8 cellular contexts compared by ENCODE assay signal in the genomic region with DNA sequence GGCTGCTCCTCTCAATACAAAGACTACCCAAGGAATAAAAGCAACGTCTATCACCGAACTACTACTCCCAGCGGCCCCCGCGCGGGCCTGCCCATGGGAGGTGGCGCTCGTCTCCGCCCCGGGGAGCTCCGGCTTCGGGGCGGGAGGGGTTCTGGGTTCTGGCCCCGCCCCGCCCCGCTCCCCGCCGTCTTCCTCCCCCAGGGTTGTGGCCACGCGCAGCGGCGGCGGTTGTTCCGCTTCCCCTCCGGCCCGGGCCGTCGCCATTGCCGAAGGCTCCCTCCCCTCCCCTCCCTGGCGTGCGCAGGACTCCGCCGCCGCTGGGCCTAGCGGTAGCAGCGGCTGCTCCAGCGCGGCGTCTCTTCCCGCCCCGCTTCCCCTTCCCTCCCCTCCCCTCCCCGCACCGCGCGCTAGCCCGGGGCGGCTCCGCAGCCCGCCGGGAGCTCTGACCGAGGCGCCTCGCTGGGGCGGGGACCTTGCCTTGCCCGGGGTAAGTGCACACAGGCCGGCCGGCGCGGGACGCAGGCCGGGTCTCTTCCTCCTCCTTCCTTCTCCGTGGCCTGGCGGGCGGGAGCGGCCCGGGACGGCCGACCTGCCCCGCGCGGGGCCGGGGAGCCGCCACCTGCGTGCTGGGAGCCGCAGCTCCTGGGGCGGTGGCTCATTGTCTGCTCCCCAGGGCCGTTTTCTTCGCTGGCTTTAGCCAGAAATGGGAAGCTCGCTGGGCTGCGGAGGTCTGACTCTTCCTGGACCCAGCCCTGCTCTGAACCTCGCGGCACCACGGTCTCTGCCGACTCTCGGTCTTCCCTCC. TPM values are rescaled to one million over a fixed set of nuclear protein-coding genes. Genes with fewer than 3 reads are reported as not detected.
DNase-seq lines count a peak whose midpoint lies in the region; ATAC-seq and TF ChIP-seq lines count a peak whose summit lies in the region.

A gene (plus strand): TSS at position 187 of the 805 bp plus-strand sequence. CDS start 42,790 bp downstream, outside the sequence.

- H3K9ac ChIP-seq in PC-3 (ENCODE audit: low read length): peak within 1 kb of the TSS; percentile 95

- H3K79me2 ChIP-seq in PC-3 (ENCODE audit: low read length): peaks cover 52% of the 10 kb centered on the region

- H3F3A ChIP-seq in PC-3 (ENCODE audit: low read length, unreplicated experiment): no peaks in the 10 kb centered on the region

- H2AFZ ChIP-seq in PC-3 (ENCODE audit: low read length): peak within 1 kb of the TSS; percentile 77

- H3K9me2 ChIP-seq in PC-3 (replicated peaks; ENCODE audit: low read length): no peaks in the 10 kb centered on the region

- H3K4me2 ChIP-seq in PC-3 (ENCODE audit: low read length): peak within 1 kb of the TSS; percentile 81

- peak; percentile 85 for ATAC-seq in GM21576 (IDR thresholded peaks at IDR 0.05; ENCODE audit: unreplicated experiment)
- peak; percentile 86 for ATAC-seq in PC-3

- CTCF ChIA-PET in PC-3 (lab: Charles Lee): interaction anchor here (0.6 kb wide), 1 partner anchor 53 kb away, joined by 11 read pairs; no protein-coding TSS in a partner anchor

- H4K20me1 ChIP-seq in PC-3 (ENCODE audit: low read length): peaks cover 30% of the 10 kb centered on the region

- no TSS peak for BruUV-seq in PC-3 (replicated peaks; lab: Mats Ljungman, UMichigan)

- peaks cover 18% of the 10 kb centered on the region for H3K4me1 ChIP-seq in PC-3 (ENCODE audit: insufficient read depth, low read length)

- no peak for TF ChIP-seq CTCF in PC-3 (conservative IDR thresholded peaks at IDR 0.05; ENCODE audit: low read depth, low read length)

- in situ Hi-C loops in KBM-7 (cut with MboI; ENCODE audit: low pct_unique_long_range_greater_than_20kb, low sequenced_read_pairs): no loop called here

- peak within 1 kb of the TSS; percentile 99 for H3K4me3 ChIP-seq in PC-3 (ENCODE audit: low read length)

- no peaks in the 10 kb centered on the region for H3K27me3 ChIP-seq in PC-3 (ENCODE audit: low read length)

- POLR2A ChIA-PET in PC-3 (lab: Charles Lee; ENCODE audit: unreplicated experiment): interaction anchor here (0.5 to 1.0 kb wide), 8 partner anchors 27 to 1217 kb away, joined by 3 to 23 read pairs (median 6); a partner anchor contains a TSS

- DNase-seq in DMS 273 (lab: John Stamatoyannopoulos, UW; ENCODE audit: unreplicated experiment) (peak; percentile 98), KBM-7 (peak; percentile 88), PC-3 (peak; percentile 91), activated T-cell treated with anti-CD3 and anti-CD28 coated beads for 4 hours (peak; percentile 86), epidermal melanocyte (ENCODE audit: insufficient read length, low spot score) (peak; percentile 78), midbrain (lab: John Stamatoyannopoulos, UW) (peak; percentile 95)
- DNase-seq in stimulated activated CD8-positive, alpha-beta memory T cell treated with anti-CD3 and anti-CD28 coated beads, Interleukin-15, amount 100 ng/mL, for 48 hours (ENCODE audit: low read depth in 2 of 2): peak; percentile 85 to 89

- no peaks in the 10 kb centered on the region for H3K36me3 ChIP-seq in PC-3 (ENCODE audit: low read depth, low read length)

- intact Hi-C loops in PC-3 (cut with micrococcal nuclease): loop anchor here (1.0 to 10.0 kb wide), 5 partner anchors 13 to 195 kb away; no protein-coding TSS in a partner anchor

- no peaks in the 10 kb centered on the region for H3K9me3 ChIP-seq in PC-3 (ENCODE audit: low read length)

- H3K27ac ChIP-seq in PC-3 (ENCODE audit: low read length): peak within 1 kb of the TSS; percentile 78

RNA-seq across cellular contexts. Expression of the gene that starts here (rescaled TPM):
- total RNA-seq in PC-3 (2014; rRNA removed): 32.6 and 53.8 TPM in 2 replicates

Comparison
In these comparisons a context has a peak if more than half of its experiments do, and no peak if none do; other contexts are left out.
1. Peak in every context shown above with its lines: DNase-seq, ATAC-seq, H3K4me3 ChIP-seq and H3K27ac ChIP-seq.